In genomic region chr5:135544666-135545045, GRCh38 we compare ENCODE assay signal across 10 cellular contexts. TPM values are rescaled to one million over a fixed set of nuclear protein-coding genes. Genes with fewer than 3 reads are reported as not detected.
A peak's percentile ranks its signal among the peaks of the same experiment; 100 is the strongest.
DNase-seq lines count a peak whose midpoint lies in the region; ATAC-seq and TF ChIP-seq lines count a peak whose summit lies in the region.
"Had no signal": no experiment of that assay in that cellular context is flagged by ENCODE, and none has a peak within 500 bp of the region (broad histone marks: within the 10 kb centered on the region; RNA-seq: fewer than 3 reads in every experiment).

No MANE protein-coding gene starts in this region.

- no peaks in the 10 kb centered on the region for H3K9me3 ChIP-seq in Peyer's patch
- H3K9me3 ChIP-seq in left ventricle myocardium inferior (replicated peaks): no peaks in the 10 kb centered on the region
- H3K9me3 ChIP-seq in psoas muscle: no peaks in the 10 kb centered on the region

- H3K4me3 ChIP-seq in Peyer's patch (peak overlapping the region; percentile 23 to 56 (median 43)), left ventricle myocardium inferior (peak overlapping the region; percentile 64), psoas muscle (peak overlapping the region; percentile 57)

- H3K27ac ChIP-seq in Peyer's patch (no peak overlapping the region), left ventricle myocardium inferior (replicated peaks) (no peak overlapping the region), psoas muscle (no peak overlapping the region)

- TF ChIP-seq CTCF in Peyer's patch (IDR thresholded peaks at IDR 0.05) (no peak), left ventricle myocardium inferior (IDR thresholded peaks at IDR 0.05; ENCODE audit: borderline replicate concordance) (no peak), psoas muscle (IDR thresholded peaks at IDR 0.05) (no peak)

- no peak for TF ChIP-seq POLR2A in Peyer's patch (IDR thresholded peaks at IDR 0.05)

- intact Hi-C loops in left ventricle myocardium inferior (cut with micrococcal nuclease) (no loop called here), psoas muscle (cut with DNase I) (no loop called here)

- peak; percentile 71 for DNase-seq in D341Med (ENCODE audit: low spot score)
- DNase-seq in Peyer's patch: no peak
- DNase-seq in left ventricle myocardium inferior: no peak
- DNase-seq in psoas muscle: no peak
- no peak for DNase-seq in activated CD4-positive, CD25-positive, alpha-beta regulatory T cell (lab: John Stamatoyannopoulos, UW)
- DNase-seq in HuH-7.5 (ENCODE audit: low spot score): no peak
- DNase-seq: NCI-H146; stimulated activated CD4-positive, alpha-beta T cell treated with anti-CD3 and anti-CD28 coated beads, Interleukin-12 subunit alpha, Interleukin-12 subunit beta, amount 100 ng/mL, for 4 hours had no signal

- H3K36me3 ChIP-seq in Peyer's patch (no peaks in the 10 kb centered on the region), left ventricle myocardium inferior (no peaks in the 10 kb centered on the region), psoas muscle (ENCODE audit: insufficient read depth in 1 of 2, low read depth in 1 of 2) (no peaks in the 10 kb centered on the region)

- H3K27me3 ChIP-seq in Peyer's patch (peaks cover 0 to 13% of the 10 kb centered on the region in 2 donors), left ventricle myocardium inferior (ENCODE audit: low read depth) (peaks cover 100% of the 10 kb centered on the region), psoas muscle (ENCODE audit: insufficient read depth in 3 of 3, low read length in 2 of 3) (peaks cover 0 to 82% (median 30%) of the 10 kb centered on the region in 3 donors)

- H3K4me1 ChIP-seq in Peyer's patch (peaks cover 0 to 15% (median 3%) of the 10 kb centered on the region in 4 donors), left ventricle myocardium inferior (peaks cover 19% of the 10 kb centered on the region), psoas muscle (peaks cover 11% of the 10 kb centered on the region)

- no peak for ATAC-seq in psoas muscle
- ATAC-seq in GM19452 (IDR thresholded peaks at IDR 0.05; ENCODE audit: unreplicated experiment): no peak
- no peak for ATAC-seq in HG02852 (IDR thresholded peaks at IDR 0.05; ENCODE audit: unreplicated experiment)

- WGBS in psoas muscle, 3 donors: 22 to 27% (median 26%) methylated on average over 30 of the region's 30 CpGs

RNA-seq across cellular contexts. Expression of gene NEUROG1, which starts 8.9 kb away (rescaled TPM):
- total RNA-seq in Peyer's patch: not detected
- total RNA-seq in left ventricle myocardium inferior: not detected
- total RNA-seq in psoas muscle: not detected
- not detected for polyA plus RNA-seq in psoas muscle

RNA-seq across cellular contexts. Expression of gene CXCL14, which starts 34.1 kb away (rescaled TPM):
- total RNA-seq in Peyer's patch: 100 to 1,000 TPM in 1 of 4 donors, 10 to 100 TPM in 3; 17.3 to 122 (median 23.4) TPM
- 0.49 TPM for total RNA-seq in left ventricle myocardium inferior
- total RNA-seq in psoas muscle: 10 to 100 TPM in 3 of 4 donors, 1 to 10 TPM in 1; 2.6 to 28.9 (median 22.6) TPM
- 10 to 100 TPM in 2 of 3 donors, 1 to 10 TPM in 1; 8.8 to 28.3 (median 21.0) TPM for polyA plus RNA-seq in psoas muscle
